Comparison of ENCODE assay signal across 20 cellular contexts in genomic region chr17:82631544-82631943, GRCh38. TPM values are rescaled to one million over a fixed set of nuclear protein-coding genes. Genes with fewer than 3 reads are reported as not detected.
A peak's percentile ranks its signal among the peaks of the same experiment; 100 is the strongest.
DNase-seq lines count a peak whose midpoint lies in the region; ATAC-seq, FAIRE-seq and TF ChIP-seq lines count a peak whose summit lies in the region.
"Had no signal": no experiment of that assay in that cellular context is flagged by ENCODE, and none has a peak within 500 bp of the region (broad histone marks: within the 10 kb centered on the region; RNA-seq: fewer than 3 reads in every experiment).

No MANE protein-coding gene starts in this region.

- WGBS in HepG2 (ENCODE audit: low lambda C conversion rate), result 82% methylated on average over 6 of the region's 6 CpGs
- 95% methylated on average over 5 of the region's 6 CpGs for WGBS in right lobe of liver (ENCODE audit: insufficient coverage, low coverage, low lambda C conversion rate, missing lambda C conversion rate)
- WGBS in K562 (ENCODE audit: insufficient coverage, low coverage, missing lambda C conversion rate), result 74% methylated on average over 6 of the region's 6 CpGs
- 66% methylated on average over 6 of the region's 6 CpGs for WGBS in smooth muscle cell (ENCODE audit: low lambda C conversion rate)
- 64 to 86% methylated on average over 6 of the region's 6 CpGs for WGBS in sigmoid colon, 2 donors

- no peak overlapping the region for H3K4me3 ChIP-seq in HepG2 (replicated peaks in 1 of 3; ENCODE audit: insufficient read depth in 1 of 3, low read depth in 2 of 3, low read length in 3 of 3)
- no peak overlapping the region for H3K4me3 ChIP-seq in right lobe of liver
- no peak overlapping the region for H3K4me3 ChIP-seq in K562
- H3K4me3 ChIP-seq in smooth muscle cell, result no peak overlapping the region
- no peak overlapping the region for H3K4me3 ChIP-seq in mucosa of descending colon
- no peak overlapping the region for H3K4me3 ChIP-seq in sigmoid colon
- H3K4me3 ChIP-seq: GM23338 had no signal

- H3K9me3 ChIP-seq in HepG2 (ENCODE audit: low read length) (no peaks in the 10 kb centered on the region), right lobe of liver (no peaks in the 10 kb centered on the region), K562 (replicated peaks; ENCODE audit: control insufficient read depth, insufficient read depth, low read depth, low read length) (no peaks in the 10 kb centered on the region), smooth muscle cell (replicated peaks; ENCODE audit: low read depth) (no peaks in the 10 kb centered on the region), mucosa of descending colon (no peaks in the 10 kb centered on the region), sigmoid colon (no peaks in the 10 kb centered on the region)

- in situ Hi-C loops in HepG2 (cut with HindIII; ENCODE audit: extremely low pct_ligation_motif_present, low pct_unique_long_range_greater_than_20kb), result no loop called here
- in situ Hi-C loops in K562 (cut with MboI), result no loop called here

- H3K4me2 ChIP-seq in HepG2 (ENCODE audit: low read depth, low read length) (no peak overlapping the region), K562 (ENCODE audit: insufficient read depth, low read length) (no peak overlapping the region), smooth muscle cell (no peak overlapping the region)
- H3K4me2 ChIP-seq: GM23338 had no signal

- no peaks in the 10 kb centered on the region for H3K27me3 ChIP-seq in HepG2 (ENCODE audit: control insufficient read depth in 1 of 2, insufficient read depth in 2 of 2, low read length in 2 of 2)
- no peaks in the 10 kb centered on the region for H3K27me3 ChIP-seq in right lobe of liver
- H3K27me3 ChIP-seq in K562 (ENCODE audit: control insufficient read depth in 2 of 2, insufficient read depth in 2 of 2, low read length in 2 of 2), result no peaks in the 10 kb centered on the region
- H3K27me3 ChIP-seq in smooth muscle cell (ENCODE audit: low read depth), result no peaks in the 10 kb centered on the region
- H3K27me3 ChIP-seq in sigmoid colon, result no peaks in the 10 kb centered on the region

- H2AFZ ChIP-seq in HepG2 (ENCODE audit: low read length) (no peak overlapping the region), K562 (ENCODE audit: low read depth, low read length) (no peak overlapping the region), smooth muscle cell (ENCODE audit: low read depth) (no peak overlapping the region)
- H2AFZ ChIP-seq: GM23338 had no signal

- FAIRE-seq in HepG2 (lab: Jason Lieb, UNC) (no peak), K562 (lab: Jason Lieb, UNC) (no peak)
- FAIRE-seq: GM12891, GM18507 had no signal

- TF ChIP-seq CTCF in HepG2 (CRISPR knock-in tag; IDR thresholded peaks at IDR 0.05) (no peak), right lobe of liver (IDR thresholded peaks at IDR 0.05) (no peak), K562 (IDR thresholded peaks at IDR 0.05 in 2 of 3, conservative IDR thresholded peaks at IDR 0.05 in 1 of 3; ENCODE audit: insufficient read depth in 2 of 3, low read depth in 1 of 3, low read length in 3 of 3) (no peak), smooth muscle cell (IDR thresholded peaks at IDR 0.05; ENCODE audit: borderline replicate concordance, insufficient read depth, poor library complexity, severe bottlenecking) (no peak), mucosa of descending colon (IDR thresholded peaks at IDR 0.05) (no peak), sigmoid colon (IDR thresholded peaks at IDR 0.05) (no peak)

- ATAC-seq in HepG2, result no peak
- no peak for ATAC-seq in right lobe of liver
- no peak for ATAC-seq in K562
- no peak for ATAC-seq in mucosa of descending colon
- ATAC-seq: GM23338, HCT116 had no signal

- BruUV-seq in HepG2 (replicated peaks; lab: Mats Ljungman, UMichigan), result no TSS peak
- BruUV-seq in K562 (replicated peaks; lab: Mats Ljungman, UMichigan), result no TSS peak

- no peak overlapping the region for H3K27ac ChIP-seq in HepG2 (ENCODE audit: extremely low read length, insufficient read depth, low read length)
- H3K27ac ChIP-seq in right lobe of liver, result no peak overlapping the region
- H3K27ac ChIP-seq in K562 (ENCODE audit: extremely low read depth, low read depth, low read length), result no peak overlapping the region
- H3K27ac ChIP-seq in smooth muscle cell (ENCODE audit: low read depth), result peak overlapping the region; percentile 82
- no peak overlapping the region for H3K27ac ChIP-seq in sigmoid colon

- no peak for TF ChIP-seq EP300 in HepG2 (IDR thresholded peaks at IDR 0.05; ENCODE audit: low read depth in 2 of 2, low read length in 2 of 2)
- no peak for TF ChIP-seq EP300 in HepG2 (CRISPR knock-in tag; IDR thresholded peaks at IDR 0.05; ENCODE audit: borderline replicate concordance)
- no peak for TF ChIP-seq EP300 in K562 (IDR thresholded peaks at IDR 0.05; ENCODE audit: low read length)
- TF ChIP-seq EP300 in sigmoid colon (IDR thresholded peaks at IDR 0.05), result no peak

- H3K4me1 ChIP-seq in HepG2 (ENCODE audit: insufficient read depth, low read length) (peaks cover 27% of the 10 kb centered on the region), right lobe of liver (no peaks in the 10 kb centered on the region), K562 (replicated peaks in 1 of 2; ENCODE audit: control insufficient read depth in 2 of 2, insufficient read depth in 2 of 2, low read length in 2 of 2) (peaks cover 0 to 4% of the 10 kb centered on the region in 2 experiments; a peak in 1 of 5 replicates), smooth muscle cell (ENCODE audit: low read depth) (no peaks in the 10 kb centered on the region), mucosa of descending colon (ENCODE audit: low read depth) (peaks cover 4% of the 10 kb centered on the region), sigmoid colon (no peaks in the 10 kb centered on the region)

- intact Hi-C loops in HepG2 (cut with micrococcal nuclease; ENCODE audit: unreplicated experiment) (no loop called here), right lobe of liver (cut with DNase I) (no loop called here), K562 (cut with micrococcal nuclease) (no loop called here), mucosa of descending colon (cut with DNase I, micrococcal nuclease) (no loop called here), sigmoid colon (cut with DNase I) (loop anchor here (10.0 kb wide), 1 partner anchor 277 kb away; the partner anchor contains the start of gene TEX19)

- H3K36me3 ChIP-seq in HepG2 (replicated peaks in 1 of 2; ENCODE audit: control insufficient read depth in 1 of 2, insufficient read depth in 2 of 2, low read length in 2 of 2) (peaks cover 25 to 75% of the 10 kb centered on the region in 2 experiments), right lobe of liver (peaks cover 0 to 24% (median 7%) of the 10 kb centered on the region in 4 donors), K562 (ENCODE audit: control insufficient read depth, insufficient read depth, low read length) (peaks cover 86% of the 10 kb centered on the region), smooth muscle cell (ENCODE audit: low read depth) (peaks cover 10% of the 10 kb centered on the region), mucosa of descending colon (ENCODE audit: low read depth) (no peaks in the 10 kb centered on the region), sigmoid colon (peaks cover 0 to 50% (median 30%) of the 10 kb centered on the region in 4 donors)

- TF ChIP-seq RAD21 in HepG2 (CRISPR knock-in tag; IDR thresholded peaks at IDR 0.05) (no peak), K562 (CRISPR knock-in tag; conservative IDR thresholded peaks at IDR 0.05 in 1 of 2, IDR thresholded peaks at IDR 0.05 in 1 of 2) (no peak)

- POLR2A ChIA-PET in HepG2 (lab: Yijun Ruan, JAX) (no interaction called here), K562 (lab: Yijun Ruan, JAX) (interaction anchor here (1.1 kb wide), 1 partner anchor 15 kb away, joined by 4 read pairs; no protein-coding TSS in a partner anchor)

- H4K20me1 ChIP-seq in HepG2 (ENCODE audit: insufficient read depth, low read length), result peaks cover 22% of the 10 kb centered on the region
- H4K20me1 ChIP-seq in K562 (replicated peaks; ENCODE audit: control insufficient read depth, insufficient read depth, low read length), result peaks cover 7% of the 10 kb centered on the region; the same call in 1 of the 2 replicates
- peaks cover 87% of the 10 kb centered on the region for H4K20me1 ChIP-seq in smooth muscle cell (ENCODE audit: low read depth)

- no peak overlapping the region for H3K9ac ChIP-seq in HepG2 (ENCODE audit: insufficient read depth, low read depth, low read length)
- H3K9ac ChIP-seq in K562 (ENCODE audit: insufficient read depth in 1 of 2, low read depth in 2 of 2, low read length in 2 of 2), result no peak overlapping the region
- no peak overlapping the region for H3K9ac ChIP-seq in smooth muscle cell (ENCODE audit: low read depth)

- H3F3A ChIP-seq in smooth muscle cell (ENCODE audit: low read depth), result no peaks in the 10 kb centered on the region

- no peaks in the 10 kb centered on the region for H3K9me1 ChIP-seq in K562 (ENCODE audit: control insufficient read depth, insufficient read depth, low read length)

- H3K79me2 ChIP-seq in HepG2 (ENCODE audit: insufficient read depth, low read length) (peaks cover 72% of the 10 kb centered on the region), K562 (ENCODE audit: control insufficient read depth, insufficient read depth, low read length) (peaks cover 50% of the 10 kb centered on the region), smooth muscle cell (ENCODE audit: low read depth) (peaks cover 68% of the 10 kb centered on the region)

- CTCF ChIA-PET in HepG2 (lab: Yijun Ruan, JAX; ENCODE audit: low intra/inter-chr PET ratio, low total read pairs) (no interaction called here), K562 (lab: Yijun Ruan, JAX; ENCODE audit: low intra/inter-chr PET ratio) (no interaction called here)

- DNase-seq in HepG2 (ENCODE audit: low spot score), result no peak
- DNase-seq in right lobe of liver, result no peak
- DNase-seq in K562 (ENCODE audit: extremely low read depth in 1 of 4, low spot score in 3 of 4), result no peak
- no peak for DNase-seq in smooth muscle cell (lab: John Stamatoyannopoulos, UW; ENCODE audit: unreplicated experiment)
- DNase-seq in mucosa of descending colon, result no peak
- no peak for DNase-seq in sigmoid colon
- DNase-seq in OCI-M2 (lab: John Stamatoyannopoulos, UW; ENCODE audit: unreplicated experiment), result no peak
- DNase-seq: 8988T; C1 segment of cervical spinal cord; Calu3; CD4-positive, alpha-beta memory T cell; COR-L47; DMS53; DMS79 treated with DMSO at 0.1 percent for 48 hours; GF-D8; H9 had no signal

- TF ChIP-seq POLR2A in HepG2 (IDR thresholded peaks at IDR 0.05; ENCODE audit: insufficient read depth in 1 of 2, low read depth in 2 of 2, low read length in 2 of 2) (no peak), right lobe of liver (IDR thresholded peaks at IDR 0.05) (no peak), K562 (conservative IDR thresholded peaks at IDR 0.05) (no peak), sigmoid colon (IDR thresholded peaks at IDR 0.05) (no peak)

RNA-seq across cellular contexts. Expression of gene WDR45B, which starts 16.7 kb away (rescaled TPM):
- 86.2 and 88.8 TPM in 2 replicates for total RNA-seq in HepG2 (2016; rRNA removed; fragmentation: Illumina TruSeq; extraction: Trizol)
- total RNA-seq in HepG2 (2016; cell fraction: cytosol; rRNA removed; fragmentation: Illumina TruSeq; extraction: Trizol; ENCODE audit: low read depth), result 59.9 and 62.3 TPM in 2 replicates
- 80.2 and 87.6 TPM in 2 replicates for total RNA-seq in HepG2 (2016; cell fraction: insoluble cytoplasmic fraction; rRNA removed; fragmentation: Illumina TruSeq; extraction: Trizol)
- total RNA-seq in HepG2 (2016; cell fraction: membrane; rRNA removed; fragmentation: Illumina TruSeq; extraction: Trizol), result 148 and 149 TPM in 2 replicates
- total RNA-seq in HepG2 (2016; cell fraction: nucleus; rRNA removed; fragmentation: Illumina TruSeq; extraction: Trizol), result 45.2 and 55.4 TPM in 2 replicates
- polyA plus RNA-seq in HepG2 (2011; rRNA removed), result 153 and 155 TPM in 2 replicates
- 121 and 131 TPM in 2 replicates for polyA plus RNA-seq in HepG2 (2011; cell fraction: cytosol; rRNA removed)
- 186 and 214 TPM in 2 replicates for polyA plus RNA-seq in HepG2 (2011; cell fraction: nucleus; rRNA removed)
- polyA plus RNA-seq in HepG2 (2012), result 124 and 164 TPM in 2 replicates
- polyA plus RNA-seq in HepG2 (2016; cell fraction: cytosol; fragmentation: Illumina TruSeq; extraction: Trizol; ENCODE audit: low read depth), result 65.9 and 70.7 TPM in 2 replicates
- polyA plus RNA-seq in HepG2 (2016; cell fraction: insoluble cytoplasmic fraction; fragmentation: Illumina TruSeq; extraction: Trizol; ENCODE audit: low read depth), result 89.4 and 101 TPM in 2 replicates
- polyA plus RNA-seq in HepG2 (2016; cell fraction: membrane; fragmentation: Illumina TruSeq; extraction: Trizol; ENCODE audit: low read depth), result 129 and 138 TPM in 2 replicates
- polyA plus RNA-seq in HepG2 (2016; cell fraction: nucleus; fragmentation: Illumina TruSeq; extraction: Trizol; ENCODE audit: insufficient read depth, low read depth), result 81.4 and 81.5 TPM in 2 replicates
- 68.7 and 113 TPM in 2 replicates for polyA minus RNA-seq in HepG2 (2011; rRNA and poly(A)+ RNA removed; ENCODE audit: low replicate concordance)
- 60.7 and 64.4 TPM in 2 replicates for polyA minus RNA-seq in HepG2 (2011; cell fraction: cytosol; rRNA and poly(A)+ RNA removed)
- polyA minus RNA-seq in HepG2 (2011; cell fraction: nucleus; rRNA and poly(A)+ RNA removed), result 61.5 and 68.1 TPM in 2 replicates
- total RNA-seq in right lobe of liver, result 10 to 100 TPM; 27.7 to 40.7 (median 31.6) TPM
- total RNA-seq in K562 (2011; cell fraction: chromatin; rRNA removed; ENCODE audit: low replicate concordance), result 83.1 and 109 TPM in 2 replicates
- 50.1 and 60.7 TPM in 2 replicates for total RNA-seq in K562 (2011; cell fraction: nucleolus; rRNA removed)
- total RNA-seq in K562 (2011; cell fraction: nucleoplasm; rRNA removed), result 83.7 and 86.3 TPM in 2 replicates
- 30.6 and 36.8 TPM in 2 replicates for total RNA-seq in K562 (2014; rRNA removed)
- total RNA-seq in K562 (2014; rRNA removed; fragmentation: Illumina TruSeq; extraction: Trizol), result 27.9 and 30.0 TPM in 2 replicates
- total RNA-seq in K562 (2015; rRNA removed; fragmentation: Illumina TruSeq; extraction: Trizol), result 35.2 and 35.9 TPM in 2 replicates
- total RNA-seq in K562 (2021), result 35.8 and 38.3 TPM in 2 replicates
- 74.4 and 75.8 TPM in 2 replicates for polyA plus RNA-seq in K562 (2011; rRNA removed)
- 58.3 and 60.5 TPM in 2 replicates for polyA plus RNA-seq in K562 (2011; cell fraction: cytosol; rRNA removed)
- 106 and 133 TPM in 2 replicates for polyA plus RNA-seq in K562 (2011; cell fraction: nucleus; rRNA removed)
- polyA plus RNA-seq in K562 (2012), result 38.1 and 40.3 TPM in 2 replicates
- 39.2 and 40.0 TPM in 2 replicates for polyA plus RNA-seq in K562 (2014; fragmentation: Illumina TruSeq; extraction: Trizol)
- polyA plus RNA-seq in K562 (2014; fragmentation: Nextera tagmentation; extraction: Ambion mirVana), result 1 to 10 TPM in 1 of 2 experiments, under 1 TPM in 1; 0.72 to 1.9 TPM
- polyA plus RNA-seq in K562 (2014; rRNA removed), result 43.1 and 46.1 TPM in 2 replicates
- 37.0 and 42.6 TPM in 2 replicates for polyA minus RNA-seq in K562 (2011; rRNA and poly(A)+ RNA removed)
- 28.9 and 36.0 TPM in 2 replicates for polyA minus RNA-seq in K562 (2011; cell fraction: cytosol; rRNA and poly(A)+ RNA removed)
- polyA minus RNA-seq in K562 (2011; cell fraction: nucleus; rRNA and poly(A)+ RNA removed), result 29.6 and 30.9 TPM in 2 replicates
- 76.7 and 94.6 TPM in 2 replicates for total RNA-seq in smooth muscle cell
- polyA plus RNA-seq in smooth muscle cell, result 73.0 and 80.5 TPM in 2 replicates
- total RNA-seq in mucosa of descending colon, result 10 to 100 TPM; 69.0 to 76.0 (median 74.4) TPM
- total RNA-seq in sigmoid colon, result 10 to 100 TPM; 51.7 to 67.0 (median 66.7) TPM
- 10 to 100 TPM; 62.5 to 70.1 (median 67.5) TPM for polyA plus RNA-seq in sigmoid colon

Comparison
In these comparisons a context has a peak if more than half of its experiments do, and no peak if none do; other contexts are left out.
1. Of the 241 proteins assayed by ChIP-seq in both HepG2 and K562: peak only in HepG2: MAFF and MAFK; only in K562: MAFG; in both: none; in neither: 238.